ENCODE assay signal across 10 cellular contexts in genomic region chr3:38323060-38323459, GRCh38. TPM values are rescaled to one million over a fixed set of nuclear protein-coding genes. Genes with fewer than 3 reads are reported as not detected.
"Had no signal": no experiment of that assay in that cellular context is flagged by ENCODE, and none has a peak within 500 bp of the region (broad histone marks: within the 10 kb centered on the region; RNA-seq: fewer than 3 reads in every experiment).

No MANE protein-coding gene starts in this region.

- H3K9ac ChIP-seq: KMS-11 had no signal

- FAIRE-seq: HepG2, HTR-8/SVneo had no signal

- H3K4me2 ChIP-seq: KMS-11 had no signal

- DNase-seq: IMR-90, KBM-7, KG1 had no signal

- H3K27ac ChIP-seq: HL-60, KMS-11 had no signal

- ATAC-seq: HepG2 had no signal

RNA-seq across cellular contexts. Expression of gene SLC22A14, which starts 41.0 kb away (rescaled TPM):
- total RNA-seq: HepG2, HT-29, HT1080 had no signal
- polyA plus RNA-seq: IgD-negative memory B cell had no signal

RNA-seq across cellular contexts. Expression of gene SLC22A13, which starts 57.4 kb away (rescaled TPM):
- total RNA-seq: HepG2, HT1080 had no signal
- polyA plus RNA-seq: IgD-negative memory B cell had no signal
